ENCODE assay signal across 8 cellular contexts in the genomic region with DNA sequence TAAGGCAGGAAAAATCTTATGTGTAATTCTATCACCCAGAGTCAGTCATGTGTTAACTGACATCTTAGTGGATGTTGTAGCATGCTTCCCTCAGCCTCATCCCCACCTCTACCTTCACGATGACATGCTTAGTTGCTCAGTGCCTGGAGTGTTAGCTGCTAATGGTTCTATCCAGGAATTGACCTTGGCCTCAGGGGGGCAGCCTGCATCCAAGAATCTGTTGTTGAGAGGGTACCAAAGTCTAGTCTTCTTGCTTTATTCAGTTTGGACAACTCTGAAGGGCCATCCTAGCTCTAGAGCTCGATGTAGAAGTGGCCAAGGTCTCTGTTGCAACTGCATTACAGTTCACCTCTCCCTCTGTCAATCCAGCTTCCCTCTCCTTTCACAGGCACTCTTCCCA.
DNase-seq lines count a peak whose midpoint lies in the region; ATAC-seq and TF ChIP-seq lines count a peak whose summit lies in the region.

No MANE protein-coding gene starts in this region.

- intact Hi-C loops in head of caudate nucleus (cut with DNase I) (loop anchor here (2.0 kb wide), 1 partner anchor 526 kb away; no protein-coding TSS in a partner anchor), gastrocnemius medialis (cut with DNase I; ENCODE audit: low total_unique reads) (no loop called here)

- no peaks in the 10 kb centered on the region for H3K27me3 Mint-ChIP-seq in stimulated activated memory B cell treated with anti-CD40 and anti-IgM and Interleukin-4, amounts not matched to agents 10 μg/mL and 1 μg/mL and 100 μg/mL, for 72 hours

- H3K27ac ChIP-seq in gastrocnemius medialis = no peak overlapping the region

- in situ Hi-C loops in gastrocnemius medialis (cut with MboI; ENCODE audit: low sequenced_read_pairs in 4 of 4) = loop anchor here in 2 of 4 donors (25.0 kb wide), 1 partner anchor 536 kb away; a partner anchor contains a TSS

- H3K9me3 Mint-ChIP-seq in stimulated activated memory B cell treated with anti-CD40 and anti-IgM and Interleukin-4, amounts not matched to agents 10 μg/mL and 1 μg/mL and 100 μg/mL, for 72 hours = no peaks in the 10 kb centered on the region

- no peak overlapping the region for H3K27ac Mint-ChIP-seq in stimulated activated memory B cell treated with anti-CD40 and anti-IgM and Interleukin-4, amounts not matched to agents 10 μg/mL and 1 μg/mL and 100 μg/mL, for 72 hours

- H3K36me3 Mint-ChIP-seq in stimulated activated memory B cell treated with anti-CD40 and anti-IgM and Interleukin-4, amounts not matched to agents 10 μg/mL and 1 μg/mL and 100 μg/mL, for 72 hours = peaks cover 35% of the 10 kb centered on the region

- H3K4me3 Mint-ChIP-seq in stimulated activated memory B cell treated with anti-CD40 and anti-IgM and Interleukin-4, amounts not matched to agents 10 μg/mL and 1 μg/mL and 100 μg/mL, for 72 hours = no peak overlapping the region

- no peaks in the 10 kb centered on the region for H3K27me3 ChIP-seq in gastrocnemius medialis

- POLR2A ChIA-PET in HEK293T (lab: Yijun Ruan, JAX) = no interaction called here

- H3K4me1 ChIP-seq in gastrocnemius medialis = no peaks in the 10 kb centered on the region

- no peak for TF ChIP-seq POLR2A in gastrocnemius medialis (IDR thresholded peaks at IDR 0.05)

- peak; percentile 5 to 32 for DNase-seq in AML-193 (lab: John Stamatoyannopoulos, UW)
- peak; percentile 34 for DNase-seq in HEK293T (ENCODE audit: extremely low spot score)
- DNase-seq in SW480 (ENCODE audit: low spot score) = peak; percentile 61
- peak; percentile 19 to 84 (median 64) for DNase-seq in head of caudate nucleus
- DNase-seq in gastrocnemius medialis = no peak
- DNase-seq in GM19240 (ENCODE audit: insufficient read length, low spot score) = no peak
- DNase-seq in SKM-1 treated with dmso at 0.1 percent for 144 hours (lab: John Stamatoyannopoulos, UW; ENCODE audit: unreplicated experiment) = no peak

- H3K36me3 ChIP-seq in gastrocnemius medialis = peaks cover 0 to 7% of the 10 kb centered on the region in 2 donors

- no peak overlapping the region for H3K4me3 ChIP-seq in gastrocnemius medialis

- TF ChIP-seq CTCF in gastrocnemius medialis (IDR thresholded peaks at IDR 0.05 in 4 of 5, conservative IDR thresholded peaks at IDR 0.05 in 1 of 5) = peak in 3 of 5 experiments; percentile 10 to 40 (median 25)

- no peaks in the 10 kb centered on the region for H3K9me3 ChIP-seq in gastrocnemius medialis

- peak in 1 of 2 donors; percentile 39 for ATAC-seq in gastrocnemius medialis
- no peak for ATAC-seq in stimulated activated memory B cell treated with anti-CD40 and anti-IgM and Interleukin-4, amounts not matched to agents 10 μg/mL and 1 μg/mL and 100 μg/mL, for 72 hours

- CTCF ChIA-PET in HEK293T (lab: Yijun Ruan, JAX) = interaction anchor here (0.7 to 1.8 kb wide), 5 partner anchors 9 to 528 kb away, joined by 3 to 7 read pairs (median 3); no protein-coding TSS in a partner anchor

- no peaks in the 10 kb centered on the region for H3K4me1 Mint-ChIP-seq in stimulated activated memory B cell treated with anti-CD40 and anti-IgM and Interleukin-4, amounts not matched to agents 10 μg/mL and 1 μg/mL and 100 μg/mL, for 72 hours

TF ChIP-seq in HEK293T, 16 proteins besides CTCF, POLR2A, EP300 and RAD21:
- TF ChIP-seq FOXK2 (IDR thresholded peaks at IDR 0.05) (no peak), SUZ12 (IDR thresholded peaks at IDR 0.05) (no peak), NFRKB (IDR thresholded peaks at IDR 0.05) (no peak), CTBP1 (IDR thresholded peaks at IDR 0.05; ENCODE audit: borderline replicate concordance) (no peak), HDGF (IDR thresholded peaks at IDR 0.05; ENCODE audit: borderline replicate concordance) (no peak), L3MBTL2 (conservative IDR thresholded peaks at IDR 0.05) (no peak), FOXM1 (IDR thresholded peaks at IDR 0.05; ENCODE audit: borderline replicate concordance) (no peak), TARDBP (IDR thresholded peaks at IDR 0.05) (no peak), ARNT (IDR thresholded peaks at IDR 0.05) (no peak), ELF4 (IDR thresholded peaks at IDR 0.05) (no peak), BHLHE40 (IDR thresholded peaks at IDR 0.05; ENCODE audit: borderline replicate concordance) (no peak), LEF1 (IDR thresholded peaks at IDR 0.05; ENCODE audit: borderline replicate concordance) (no peak), ZNF384 (IDR thresholded peaks at IDR 0.05) (no peak), SP1 (IDR thresholded peaks at IDR 0.05) (no peak), FOXA1 (IDR thresholded peaks at IDR 0.05) (no peak)
- TF ChIP-seq, protein P1, sequence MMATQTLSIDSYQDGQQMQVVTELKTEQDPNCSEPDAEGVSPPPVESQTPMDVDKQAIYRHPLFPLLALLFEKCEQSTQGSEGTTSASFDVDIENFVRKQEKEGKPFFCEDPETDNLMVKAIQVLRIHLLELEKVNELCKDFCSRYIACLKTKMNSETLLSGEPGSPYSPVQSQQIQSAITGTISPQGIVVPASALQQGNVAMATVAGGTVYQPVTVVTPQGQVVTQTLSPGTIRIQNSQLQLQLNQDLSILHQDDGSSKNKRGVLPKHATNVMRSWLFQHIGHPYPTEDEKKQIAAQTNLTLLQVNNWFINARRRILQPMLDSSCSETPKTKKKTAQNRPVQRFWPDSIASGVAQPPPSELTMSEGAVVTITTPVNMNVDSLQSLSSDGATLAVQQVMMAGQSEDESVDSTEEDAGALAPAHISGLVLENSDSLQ (IDR thresholded peaks at IDR 0.05) = no peak
TF ChIP-seq in HEK293T: peak in this region for 0.

Comparison
In these comparisons a context has a peak if more than half of its experiments do, and no peak if none do; other contexts are left out.
1. DNase-seq: peak in AML-193 (2 of 2), HEK293T (single experiment), SW480 (single experiment) and head of caudate nucleus (42 of 42); none in gastrocnemius medialis (0 of 2), GM19240 (single experiment) and SKM-1 treated with dmso at 0.1 percent for 144 hours (single experiment).